Comparison of ENCODE assay signal across 18 cellular contexts in genomic region chr1:78369546-78369945, GRCh38.
"Had no signal": no experiment of that assay in that cellular context is flagged by ENCODE, and none has a peak within 500 bp of the region (broad histone marks: within the 10 kb centered on the region; RNA-seq: fewer than 3 reads in every experiment).

No MANE protein-coding gene starts in this region.

- H3K27me3 ChIP-seq: ascending aorta, colonic mucosa, left lung, right atrium auricular region, tibial nerve, vagina had no signal

- H3K27ac ChIP-seq: ascending aorta, colonic mucosa, left lung, right atrium auricular region, vagina had no signal

- H3K36me3 ChIP-seq: ascending aorta, colonic mucosa, left lung, right atrium auricular region, tibial nerve, vagina had no signal

- H3K4me3 ChIP-seq: ascending aorta, colonic mucosa, left lung, right atrium auricular region, tibial nerve, vagina had no signal

- DNase-seq: activated B cell treated with CpG ODN at 0.5 μM for 24 hours; activated CD4-positive, alpha-beta T cell treated with anti-CD3 and anti-CD28 coated beads, Interleukin-2, amount 10 ng/mL, durations not matched to agents 24 days and 14 days; activated CD8-positive, alpha-beta memory T cell treated with anti-CD3 and anti-CD28 coated beads, Interleukin-2, amount 50 U/mL, for 48 hours; activated naive CD8-positive, alpha-beta T cell treated with anti-CD3 and anti-CD28 coated beads for 36 hours; colonic mucosa; hippocampal formation; kidney; left lung; nucleus accumbens; small intestine; stimulated activated CD4-positive, alpha-beta T cell treated with anti-CD3 and anti-CD28 coated beads, Interleukin-4, amount 100 ng/mL, for 24 hours; stimulated activated naive CD4-positive, alpha-beta T cell treated with Interleukin-2 at 50 U/mL for 16 hours; substantia nigra; SW 1271 had no signal

- H3K4me1 ChIP-seq: ascending aorta, colonic mucosa, left lung, right atrium auricular region, tibial nerve, vagina had no signal

- H3K9me3 ChIP-seq: ascending aorta, colonic mucosa, left lung, right atrium auricular region, tibial nerve, vagina had no signal
